Comparison of ENCODE assay signal across 18 cellular contexts in the genomic region with DNA sequence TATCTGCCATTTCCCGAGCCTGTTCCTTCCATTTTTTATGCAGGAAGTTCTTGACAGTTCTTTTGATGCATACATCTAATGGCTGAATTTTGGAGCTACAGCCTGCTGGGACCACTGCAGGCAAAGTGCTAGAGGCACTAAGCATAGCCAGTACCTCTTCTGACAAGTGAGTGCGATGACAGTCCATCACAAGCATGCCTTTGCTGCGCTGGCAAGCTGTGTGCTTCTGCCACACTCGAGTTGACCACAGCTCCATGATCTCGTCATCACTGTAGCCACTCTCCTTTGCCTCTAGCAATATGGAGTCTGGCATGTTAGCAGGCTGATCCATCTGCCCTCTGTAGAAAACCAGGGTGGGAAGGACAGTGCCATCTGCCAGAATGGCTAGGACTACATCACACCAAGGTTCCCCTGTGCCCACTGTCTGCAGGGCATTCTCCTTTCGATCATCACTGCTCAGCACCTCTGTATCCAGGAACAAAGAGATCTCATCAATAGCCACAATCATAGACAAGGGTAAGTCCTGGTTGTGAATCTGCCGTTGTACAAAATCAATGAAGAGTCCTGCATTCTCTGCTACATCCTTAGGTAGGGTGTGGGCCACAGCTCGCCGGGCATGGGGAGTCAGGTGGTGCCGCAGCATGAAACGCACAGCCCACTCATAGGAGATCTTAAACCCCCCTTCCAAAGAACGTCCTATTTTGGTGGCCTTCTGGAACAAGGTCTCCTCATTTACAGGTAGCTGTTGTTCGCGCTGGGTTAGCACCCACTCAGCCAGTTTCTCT. TPM values are rescaled to one million over a fixed set of nuclear protein-coding genes. Genes with fewer than 3 reads are reported as not detected.
DNase-seq lines count a peak whose midpoint lies in the region; ATAC-seq, FAIRE-seq and TF ChIP-seq lines count a peak whose summit lies in the region.
"Had no signal": no experiment of that assay in that cellular context is flagged by ENCODE, and none has a peak within 500 bp of the region (broad histone marks: within the 10 kb centered on the region; RNA-seq: fewer than 3 reads in every experiment).

No MANE protein-coding gene starts in this region.

- CTCF ChIA-PET in HepG2 (lab: Yijun Ruan, JAX; ENCODE audit: low intra/inter-chr PET ratio, low total read pairs): no interaction called here

- ATAC-seq in HepG2 (no peak; the same call in 2 of the 3 replicates), right lobe of liver (no peak), HG02642 (IDR thresholded peaks at IDR 0.05; ENCODE audit: poor library complexity, unreplicated experiment) (no peak), HG03280 (IDR thresholded peaks at IDR 0.05; ENCODE audit: unreplicated experiment) (no peak)

- H3K4me3 ChIP-seq in HepG2 (replicated peaks in 1 of 3; ENCODE audit: insufficient read depth in 1 of 3, low read depth in 2 of 3, low read length in 3 of 3) (no peak overlapping the region), right lobe of liver (no peak overlapping the region), WERI-Rb-1 (ENCODE audit: low read depth, low read length) (no peak overlapping the region), left ventricle myocardium inferior (no peak overlapping the region)
- H3K4me3 ChIP-seq: colonic mucosa, neural progenitor cell, prostate gland had no signal

- in situ Hi-C loops in HepG2 (cut with HindIII; ENCODE audit: extremely low pct_ligation_motif_present, low pct_unique_long_range_greater_than_20kb): no loop called here

- H3K27ac ChIP-seq in HepG2 (ENCODE audit: extremely low read length, insufficient read depth, low read length): no peak overlapping the region
- H3K27ac ChIP-seq in right lobe of liver: no peak overlapping the region
- H3K27ac ChIP-seq in WERI-Rb-1: 0 out of 2 replicates have a peak overlapping the region, but pooled peaks have one; percentile 1
- H3K27ac ChIP-seq in left ventricle myocardium inferior (replicated peaks): no peak overlapping the region
- H3K27ac ChIP-seq: colonic mucosa, neural progenitor cell, prostate gland had no signal

- TF ChIP-seq EP300 in HepG2 (IDR thresholded peaks at IDR 0.05; ENCODE audit: low read depth in 2 of 2, low read length in 2 of 2) (no peak), HepG2 (CRISPR knock-in tag; IDR thresholded peaks at IDR 0.05; ENCODE audit: borderline replicate concordance) (no peak)

- no peak for FAIRE-seq in HepG2 (lab: Jason Lieb, UNC)

- DNase-seq in HepG2 (ENCODE audit: low spot score) (no peak), right lobe of liver (no peak), WERI-Rb-1 (no peak), left ventricle myocardium inferior (peak; percentile 18)
- DNase-seq in stimulated activated CD4-positive, alpha-beta T cell treated with anti-CD3 and anti-CD28 coated beads, Interleukin-2, amount 100 ng/mL, for 24 hours: no peak
- DNase-seq: activated CD4-positive, alpha-beta T cell treated with anti-CD3 and anti-CD28 coated beads for 4 hours; activated naive CD4-positive, alpha-beta T cell; colonic mucosa; DMS79 treated with DMSO at 0.1 percent for 48 hours; Kasumi-1; mesendoderm; NCI-H1105 treated with DMSO at 0.1 percent for 48 hours; NCI-H510A had no signal

- TF ChIP-seq POLR2A in HepG2 (IDR thresholded peaks at IDR 0.05; ENCODE audit: insufficient read depth in 1 of 2, low read depth in 2 of 2, low read length in 2 of 2) (no peak), right lobe of liver (IDR thresholded peaks at IDR 0.05) (no peak)

- BruUV-seq in HepG2 (replicated peaks; lab: Mats Ljungman, UMichigan): no TSS peak

- POLR2A ChIA-PET in HepG2 (lab: Yijun Ruan, JAX): no interaction called here

- no peak overlapping the region for H3K9ac ChIP-seq in HepG2 (ENCODE audit: insufficient read depth, low read depth, low read length)
- H3K9ac ChIP-seq: neural progenitor cell had no signal

- H3K36me3 ChIP-seq in HepG2 (replicated peaks in 1 of 2; ENCODE audit: control insufficient read depth in 1 of 2, insufficient read depth in 2 of 2, low read length in 2 of 2) (peaks cover 23 to 76% of the 10 kb centered on the region in 2 experiments), right lobe of liver (peaks cover 0 to 80% (median 52%) of the 10 kb centered on the region in 4 donors), WERI-Rb-1 (peaks cover 99% of the 10 kb centered on the region), left ventricle myocardium inferior (peaks cover 98% of the 10 kb centered on the region)

- WGBS in HepG2 (ENCODE audit: low lambda C conversion rate): 96% methylated on average over 13 of the region's 14 CpGs
- 92% methylated on average over 8 of the region's 14 CpGs for WGBS in right lobe of liver (ENCODE audit: insufficient coverage, low coverage, low lambda C conversion rate, missing lambda C conversion rate)

- H3K9me3 ChIP-seq in HepG2 (ENCODE audit: low read length) (no peaks in the 10 kb centered on the region), right lobe of liver (no peaks in the 10 kb centered on the region), WERI-Rb-1 (ENCODE audit: severe bottlenecking) (no peaks in the 10 kb centered on the region), left ventricle myocardium inferior (replicated peaks) (no peaks in the 10 kb centered on the region)
- H3K9me3 ChIP-seq: colonic mucosa, prostate gland had no signal

- no peak for TF ChIP-seq CTCF in HepG2 (CRISPR knock-in tag; IDR thresholded peaks at IDR 0.05)
- TF ChIP-seq CTCF in right lobe of liver (IDR thresholded peaks at IDR 0.05): no peak
- no peak for TF ChIP-seq CTCF in WERI-Rb-1 (IDR thresholded peaks at IDR 0.05; ENCODE audit: low read depth, low read length)
- no peak for TF ChIP-seq CTCF in left ventricle myocardium inferior (IDR thresholded peaks at IDR 0.05; ENCODE audit: borderline replicate concordance)

- no peak for TF ChIP-seq RAD21 in HepG2 (CRISPR knock-in tag; IDR thresholded peaks at IDR 0.05)

- H3K4me2 ChIP-seq in HepG2 (ENCODE audit: low read depth, low read length): no peak overlapping the region
- H3K4me2 ChIP-seq: neural progenitor cell had no signal

- H3K4me1 ChIP-seq in HepG2 (ENCODE audit: insufficient read depth, low read length) (peaks cover 30% of the 10 kb centered on the region), right lobe of liver (peaks cover 0 to 25% (median 2%) of the 10 kb centered on the region in 4 donors), left ventricle myocardium inferior (peaks cover 22% of the 10 kb centered on the region)

- peaks cover 5% of the 10 kb centered on the region for H3K79me2 ChIP-seq in HepG2 (ENCODE audit: insufficient read depth, low read length)

- H3K27me3 ChIP-seq in HepG2 (ENCODE audit: control insufficient read depth in 1 of 2, insufficient read depth in 2 of 2, low read length in 2 of 2) (no peaks in the 10 kb centered on the region), right lobe of liver (no peaks in the 10 kb centered on the region), WERI-Rb-1 (ENCODE audit: insufficient read depth, low read depth, severe bottlenecking) (no peaks in the 10 kb centered on the region), left ventricle myocardium inferior (ENCODE audit: low read depth) (no peaks in the 10 kb centered on the region)
- H3K27me3 ChIP-seq: colonic mucosa, neural progenitor cell had no signal

- H2AFZ ChIP-seq in HepG2 (ENCODE audit: low read length): no peak overlapping the region
- H2AFZ ChIP-seq: neural progenitor cell had no signal

- intact Hi-C loops in HepG2 (cut with micrococcal nuclease; ENCODE audit: unreplicated experiment) (no loop called here), right lobe of liver (cut with DNase I) (no loop called here), left ventricle myocardium inferior (cut with micrococcal nuclease) (no loop called here)

- peaks cover 8% of the 10 kb centered on the region for H4K20me1 ChIP-seq in HepG2 (ENCODE audit: insufficient read depth, low read length)

RNA-seq across cellular contexts. Expression of a gene that starts 6.0 kb away (rescaled TPM):
- 336 and 414 TPM in 2 replicates for total RNA-seq in HepG2 (2016; rRNA removed; fragmentation: Illumina TruSeq; extraction: Trizol)
- total RNA-seq in HepG2 (2016; cell fraction: cytosol; rRNA removed; fragmentation: Illumina TruSeq; extraction: Trizol; ENCODE audit: low read depth): 180 and 186 TPM in 2 replicates
- total RNA-seq in HepG2 (2016; cell fraction: insoluble cytoplasmic fraction; rRNA removed; fragmentation: Illumina TruSeq; extraction: Trizol): 337 and 459 TPM in 2 replicates
- 216 and 229 TPM in 2 replicates for total RNA-seq in HepG2 (2016; cell fraction: membrane; rRNA removed; fragmentation: Illumina TruSeq; extraction: Trizol)
- total RNA-seq in HepG2 (2016; cell fraction: nucleus; rRNA removed; fragmentation: Illumina TruSeq; extraction: Trizol): 150 and 151 TPM in 2 replicates
- polyA plus RNA-seq in HepG2 (2011; rRNA removed): 364 and 383 TPM in 2 replicates
- 449 and 490 TPM in 2 replicates for polyA plus RNA-seq in HepG2 (2011; cell fraction: cytosol; rRNA removed)
- 275 and 307 TPM in 2 replicates for polyA plus RNA-seq in HepG2 (2011; cell fraction: nucleus; rRNA removed)
- polyA plus RNA-seq in HepG2 (2012): 200 and 247 TPM in 2 replicates
- 167 and 178 TPM in 2 replicates for polyA plus RNA-seq in HepG2 (2016; cell fraction: cytosol; fragmentation: Illumina TruSeq; extraction: Trizol; ENCODE audit: low read depth)
- 392 and 404 TPM in 2 replicates for polyA plus RNA-seq in HepG2 (2016; cell fraction: insoluble cytoplasmic fraction; fragmentation: Illumina TruSeq; extraction: Trizol; ENCODE audit: low read depth)
- 186 and 200 TPM in 2 replicates for polyA plus RNA-seq in HepG2 (2016; cell fraction: membrane; fragmentation: Illumina TruSeq; extraction: Trizol; ENCODE audit: low read depth)
- 265 and 270 TPM in 2 replicates for polyA plus RNA-seq in HepG2 (2016; cell fraction: nucleus; fragmentation: Illumina TruSeq; extraction: Trizol; ENCODE audit: insufficient read depth, low read depth)
- 277 and 543 TPM in 2 replicates for polyA minus RNA-seq in HepG2 (2011; rRNA and poly(A)+ RNA removed; ENCODE audit: low replicate concordance)
- polyA minus RNA-seq in HepG2 (2011; cell fraction: cytosol; rRNA and poly(A)+ RNA removed): 101 and 117 TPM in 2 replicates
- 64.9 and 71.7 TPM in 2 replicates for polyA minus RNA-seq in HepG2 (2011; cell fraction: nucleus; rRNA and poly(A)+ RNA removed)
- 100 to 1,000 TPM; 125 to 174 (median 151) TPM for total RNA-seq in right lobe of liver
- total RNA-seq in left ventricle myocardium inferior: 186 TPM

RNA-seq across cellular contexts. Expression of a gene that starts 32.9 kb away (rescaled TPM):
- total RNA-seq in HepG2 (2016; rRNA removed; fragmentation: Illumina TruSeq; extraction: Trizol) (29.0 and 30.2 TPM in 2 replicates), right lobe of liver (100 to 1,000 TPM in 4 of 6 experiments, 10 to 100 TPM in 2; 83.4 to 423 (median 208) TPM), left ventricle myocardium inferior (66.3 TPM)
- total RNA-seq in HepG2 (2016; cell fraction: cytosol; rRNA removed; fragmentation: Illumina TruSeq; extraction: Trizol; ENCODE audit: low read depth): 6.3 and 6.7 TPM in 2 replicates
- total RNA-seq in HepG2 (2016; cell fraction: insoluble cytoplasmic fraction; rRNA removed; fragmentation: Illumina TruSeq; extraction: Trizol): 27.8 and 30.0 TPM in 2 replicates
- total RNA-seq in HepG2 (2016; cell fraction: membrane; rRNA removed; fragmentation: Illumina TruSeq; extraction: Trizol): 9.8 and 12.1 TPM in 2 replicates
- 18.8 and 23.3 TPM in 2 replicates for total RNA-seq in HepG2 (2016; cell fraction: nucleus; rRNA removed; fragmentation: Illumina TruSeq; extraction: Trizol)
- polyA plus RNA-seq in HepG2 (2011; rRNA removed): 27.8 and 29.3 TPM in 2 replicates
- polyA plus RNA-seq in HepG2 (2011; cell fraction: cytosol; rRNA removed): 21.3 and 26.7 TPM in 2 replicates
- polyA plus RNA-seq in HepG2 (2011; cell fraction: nucleus; rRNA removed): 89.4 and 101 TPM in 2 replicates
- 13.2 and 18.5 TPM in 2 replicates for polyA plus RNA-seq in HepG2 (2012)
- 6.6 and 7.1 TPM in 2 replicates for polyA plus RNA-seq in HepG2 (2016; cell fraction: cytosol; fragmentation: Illumina TruSeq; extraction: Trizol; ENCODE audit: low read depth)
- polyA plus RNA-seq in HepG2 (2016; cell fraction: insoluble cytoplasmic fraction; fragmentation: Illumina TruSeq; extraction: Trizol; ENCODE audit: low read depth): 32.9 and 33.5 TPM in 2 replicates
- 9.9 and 10.0 TPM in 2 replicates for polyA plus RNA-seq in HepG2 (2016; cell fraction: membrane; fragmentation: Illumina TruSeq; extraction: Trizol; ENCODE audit: low read depth)
- 46.6 and 51.9 TPM in 2 replicates for polyA plus RNA-seq in HepG2 (2016; cell fraction: nucleus; fragmentation: Illumina TruSeq; extraction: Trizol; ENCODE audit: insufficient read depth, low read depth)
- polyA minus RNA-seq in HepG2 (2011; rRNA and poly(A)+ RNA removed; ENCODE audit: low replicate concordance): 34.1 and 67.3 TPM in 2 replicates
- 11.9 and 16.5 TPM in 2 replicates for polyA minus RNA-seq in HepG2 (2011; cell fraction: cytosol; rRNA and poly(A)+ RNA removed)
- 13.3 and 13.8 TPM in 2 replicates for polyA minus RNA-seq in HepG2 (2011; cell fraction: nucleus; rRNA and poly(A)+ RNA removed)
- total RNA-seq: HT1080 had no signal

RNA-seq across cellular contexts. Expression of a gene that starts 53.9 kb away (rescaled TPM):
- total RNA-seq in HepG2 (2016; rRNA removed; fragmentation: Illumina TruSeq; extraction: Trizol) (15.3 and 17.1 TPM in 2 replicates), right lobe of liver (10 to 100 TPM; 13.5 to 44.9 (median 29.9) TPM), left ventricle myocardium inferior (37.3 TPM)
- 3.4 and 3.9 TPM in 2 replicates for total RNA-seq in HepG2 (2016; cell fraction: cytosol; rRNA removed; fragmentation: Illumina TruSeq; extraction: Trizol; ENCODE audit: low read depth)
- 14.3 and 16.4 TPM in 2 replicates for total RNA-seq in HepG2 (2016; cell fraction: insoluble cytoplasmic fraction; rRNA removed; fragmentation: Illumina TruSeq; extraction: Trizol)
- 7.3 and 9.4 TPM in 2 replicates for total RNA-seq in HepG2 (2016; cell fraction: membrane; rRNA removed; fragmentation: Illumina TruSeq; extraction: Trizol)
- 26.6 and 27.0 TPM in 2 replicates for total RNA-seq in HepG2 (2016; cell fraction: nucleus; rRNA removed; fragmentation: Illumina TruSeq; extraction: Trizol)
- 45.6 and 46.9 TPM in 2 replicates for polyA plus RNA-seq in HepG2 (2011; rRNA removed)
- 14.1 and 15.0 TPM in 2 replicates for polyA plus RNA-seq in HepG2 (2011; cell fraction: cytosol; rRNA removed)
- polyA plus RNA-seq in HepG2 (2011; cell fraction: nucleus; rRNA removed): 85.3 and 95.0 TPM in 2 replicates
- polyA plus RNA-seq in HepG2 (2012): 22.9 and 30.0 TPM in 2 replicates
- polyA plus RNA-seq in HepG2 (2016; cell fraction: cytosol; fragmentation: Illumina TruSeq; extraction: Trizol; ENCODE audit: low read depth): 0.70 and 1.2 TPM in 2 replicates
- 18.4 and 20.8 TPM in 2 replicates for polyA plus RNA-seq in HepG2 (2016; cell fraction: insoluble cytoplasmic fraction; fragmentation: Illumina TruSeq; extraction: Trizol; ENCODE audit: low read depth)
- 2.7 and 2.9 TPM in 2 replicates for polyA plus RNA-seq in HepG2 (2016; cell fraction: membrane; fragmentation: Illumina TruSeq; extraction: Trizol; ENCODE audit: low read depth)
- polyA plus RNA-seq in HepG2 (2016; cell fraction: nucleus; fragmentation: Illumina TruSeq; extraction: Trizol; ENCODE audit: insufficient read depth, low read depth): 55.5 and 69.5 TPM in 2 replicates
- 103 and 173 TPM in 2 replicates for polyA minus RNA-seq in HepG2 (2011; rRNA and poly(A)+ RNA removed; ENCODE audit: low replicate concordance)
- 25.2 and 28.6 TPM in 2 replicates for polyA minus RNA-seq in HepG2 (2011; cell fraction: cytosol; rRNA and poly(A)+ RNA removed)
- polyA minus RNA-seq in HepG2 (2011; cell fraction: nucleus; rRNA and poly(A)+ RNA removed): 80.1 and 101 TPM in 2 replicates

RNA-seq across cellular contexts. Expression of a gene that starts 58.3 kb away (rescaled TPM):
- total RNA-seq in HepG2 (2016; rRNA removed; fragmentation: Illumina TruSeq; extraction: Trizol) (32.0 and 36.2 TPM in 2 replicates), right lobe of liver (10 to 100 TPM in 5 of 6 experiments, 1 to 10 TPM in 1; 9.8 to 23.0 (median 16.8) TPM), left ventricle myocardium inferior (21.0 TPM)
- 4.1 and 4.4 TPM in 2 replicates for total RNA-seq in HepG2 (2016; cell fraction: cytosol; rRNA removed; fragmentation: Illumina TruSeq; extraction: Trizol; ENCODE audit: low read depth)
- total RNA-seq in HepG2 (2016; cell fraction: insoluble cytoplasmic fraction; rRNA removed; fragmentation: Illumina TruSeq; extraction: Trizol): 37.2 and 39.7 TPM in 2 replicates
- total RNA-seq in HepG2 (2016; cell fraction: membrane; rRNA removed; fragmentation: Illumina TruSeq; extraction: Trizol): 15.6 and 17.0 TPM in 2 replicates
- total RNA-seq in HepG2 (2016; cell fraction: nucleus; rRNA removed; fragmentation: Illumina TruSeq; extraction: Trizol): 44.6 and 44.7 TPM in 2 replicates
- polyA plus RNA-seq in HepG2 (2011; rRNA removed): 17.9 and 20.3 TPM in 2 replicates
- polyA plus RNA-seq in HepG2 (2011; cell fraction: cytosol; rRNA removed): 7.9 and 8.2 TPM in 2 replicates
- 43.2 and 45.6 TPM in 2 replicates for polyA plus RNA-seq in HepG2 (2011; cell fraction: nucleus; rRNA removed)
- 11.7 and 16.5 TPM in 2 replicates for polyA plus RNA-seq in HepG2 (2012)
- polyA plus RNA-seq in HepG2 (2016; cell fraction: cytosol; fragmentation: Illumina TruSeq; extraction: Trizol; ENCODE audit: low read depth): 2.7 and 2.8 TPM in 2 replicates
- polyA plus RNA-seq in HepG2 (2016; cell fraction: insoluble cytoplasmic fraction; fragmentation: Illumina TruSeq; extraction: Trizol; ENCODE audit: low read depth): 27.2 and 30.5 TPM in 2 replicates
- 8.9 and 10.1 TPM in 2 replicates for polyA plus RNA-seq in HepG2 (2016; cell fraction: membrane; fragmentation: Illumina TruSeq; extraction: Trizol; ENCODE audit: low read depth)
- 62.2 and 65.3 TPM in 2 replicates for polyA plus RNA-seq in HepG2 (2016; cell fraction: nucleus; fragmentation: Illumina TruSeq; extraction: Trizol; ENCODE audit: insufficient read depth, low read depth)
- 33.0 and 287 TPM in 2 replicates for polyA minus RNA-seq in HepG2 (2011; rRNA and poly(A)+ RNA removed; ENCODE audit: low replicate concordance)
- polyA minus RNA-seq in HepG2 (2011; cell fraction: cytosol; rRNA and poly(A)+ RNA removed): 7.7 and 9.6 TPM in 2 replicates
- polyA minus RNA-seq in HepG2 (2011; cell fraction: nucleus; rRNA and poly(A)+ RNA removed): 15.8 and 22.1 TPM in 2 replicates
